In the genomic region with DNA sequence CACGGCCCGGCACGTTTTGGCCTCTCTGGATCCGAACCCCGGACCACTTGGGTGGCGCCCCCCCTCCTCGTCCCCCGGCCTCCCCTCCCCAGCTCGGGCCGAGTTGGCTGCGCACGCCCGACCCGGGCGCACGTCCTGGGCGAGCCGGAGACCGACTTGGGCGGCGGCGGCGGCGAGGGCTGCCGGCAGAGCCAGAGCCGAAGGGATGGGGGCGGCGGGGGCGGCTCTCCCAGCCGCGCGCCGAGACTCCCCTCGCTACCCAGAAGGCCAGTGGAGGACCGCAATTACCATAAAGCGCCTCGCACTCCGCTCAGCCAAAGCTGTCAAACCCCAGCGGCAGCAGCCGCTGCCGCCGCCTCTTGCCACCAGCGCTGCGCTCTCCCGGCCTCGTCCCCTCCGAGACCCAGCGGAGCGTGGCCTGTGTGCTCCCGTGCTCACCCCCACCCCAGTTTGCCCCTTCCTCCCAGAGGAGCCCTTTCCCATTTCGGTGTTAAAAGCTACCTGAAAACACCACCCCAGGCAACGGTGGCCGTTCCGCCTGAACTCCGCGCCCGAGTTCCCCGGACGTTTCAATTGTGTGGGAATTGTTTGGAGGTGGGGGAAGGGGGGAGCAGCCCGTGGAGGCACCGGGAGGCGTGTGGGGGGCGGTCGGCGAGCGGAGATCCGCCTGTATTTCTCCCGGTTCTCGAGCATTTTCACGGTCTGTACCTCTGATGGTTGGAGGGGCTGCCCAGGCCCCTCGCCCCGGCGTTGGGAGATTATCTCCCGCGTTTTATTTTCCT, we compare ENCODE assay signal across 8 cellular contexts. TPM values are rescaled to one million over a fixed set of nuclear protein-coding genes. Genes with fewer than 3 reads are reported as not detected.
DNase-seq lines count a peak whose midpoint lies in the region; ATAC-seq and TF ChIP-seq lines count a peak whose summit lies in the region.

No MANE protein-coding gene starts in this region.

- peaks cover 0 to 26% of the 10 kb centered on the region in 2 donors for H3K27me3 Mint-ChIP-seq in CD8-positive, alpha-beta memory T cell
- H3K27me3 Mint-ChIP-seq in activated CD8-positive, alpha-beta T cell treated with anti-CD3 and anti-CD28 coated beads, Interleukin-2, amount 10 ng/mL, durations not matched to agents 7 days and 5 days (ENCODE audit: low read depth), result no peaks in the 10 kb centered on the region

- peaks cover 12% of the 10 kb centered on the region for H3K4me1 ChIP-seq in CD8-positive, alpha-beta memory T cell (ENCODE audit: insufficient read depth, low read length)

- POLR2A ChIA-PET in CD8-positive, alpha-beta memory T cell (lab: Charles Lee), result interaction anchor here (1.0 to 4.4 kb wide), 10 partner anchors 9 to 244 kb away, joined by 3 to 50 read pairs (median 6); no protein-coding TSS in a partner anchor
- POLR2A ChIA-PET in activated CD8-positive, alpha-beta T cell treated with anti-CD3 and anti-CD28 coated beads, Interleukin-2, amount 10 ng/mL, durations not matched to agents 7 days and 5 days (lab: Charles Lee), result interaction anchor here (0.7 to 4.2 kb wide), 20 partner anchors 8 to 367 kb away, joined by 3 to 73 read pairs (median 5); no protein-coding TSS in a partner anchor

- peak overlapping the region; percentile 51 for H3K4me3 ChIP-seq in CD8-positive, alpha-beta memory T cell (ENCODE audit: low read length)
- peak overlapping the region; percentile 67 for H3K4me3 ChIP-seq in fibroblast of villous mesenchyme (ENCODE audit: low read depth, low read length)

- peak; percentile 32 for ATAC-seq in GM19463 (IDR thresholded peaks at IDR 0.05; ENCODE audit: unreplicated experiment)
- peak; percentile 35 for ATAC-seq in activated CD8-positive, alpha-beta T cell treated with anti-CD3 and anti-CD28 coated beads, Interleukin-2, amount 10 ng/mL, durations not matched to agents 7 days and 5 days

- H3K27ac ChIP-seq in CD8-positive, alpha-beta memory T cell (ENCODE audit: low read depth, low read length), result peak overlapping the region; percentile 43

- TF ChIP-seq CTCF in fibroblast of villous mesenchyme (IDR thresholded peaks at IDR 0.05; ENCODE audit: insufficient read depth, low read depth, low read length), result no peak

- H3K4me3 Mint-ChIP-seq in CD8-positive, alpha-beta memory T cell, result peak overlapping the region; percentile 85 to 99 (median 90)
- peak overlapping the region; percentile 81 for H3K4me3 Mint-ChIP-seq in activated CD8-positive, alpha-beta T cell treated with anti-CD3 and anti-CD28 coated beads, Interleukin-2, amount 10 ng/mL, durations not matched to agents 7 days and 5 days

- no peaks in the 10 kb centered on the region for H3K27me3 ChIP-seq in CD8-positive, alpha-beta memory T cell (ENCODE audit: insufficient read depth, low read length, poor library complexity, severe bottlenecking)

- H3K27ac Mint-ChIP-seq in CD8-positive, alpha-beta memory T cell, result peak overlapping the region; percentile 63 to 99 (median 93)
- H3K27ac Mint-ChIP-seq in activated CD8-positive, alpha-beta T cell treated with anti-CD3 and anti-CD28 coated beads, Interleukin-2, amount 10 ng/mL, durations not matched to agents 7 days and 5 days, result peak overlapping the region; percentile 92

- CTCF ChIA-PET in CD8-positive, alpha-beta memory T cell (lab: Charles Lee), result interaction anchor here (0.9 to 2.6 kb wide), 11 partner anchors 10 to 334 kb away, joined by 3 to 10 read pairs (median 3); no protein-coding TSS in a partner anchor
- CTCF ChIA-PET in activated CD8-positive, alpha-beta T cell treated with anti-CD3 and anti-CD28 coated beads, Interleukin-2, amount 10 ng/mL, durations not matched to agents 7 days and 5 days (lab: Charles Lee), result interaction anchor here (0.9 to 1.7 kb wide), 5 partner anchors 48 to 168 kb away, joined by 3 read pairs; no protein-coding TSS in a partner anchor

- peaks cover 16 to 22% (median 17%) of the 10 kb centered on the region in 3 donors for H3K4me1 Mint-ChIP-seq in CD8-positive, alpha-beta memory T cell
- H3K4me1 Mint-ChIP-seq in activated CD8-positive, alpha-beta T cell treated with anti-CD3 and anti-CD28 coated beads, Interleukin-2, amount 10 ng/mL, durations not matched to agents 7 days and 5 days (ENCODE audit: low read depth), result peaks cover 14% of the 10 kb centered on the region

- peaks cover 0 to 4% (median 0%) of the 10 kb centered on the region in 5 donors for H3K9me3 Mint-ChIP-seq in CD8-positive, alpha-beta memory T cell
- no peaks in the 10 kb centered on the region for H3K9me3 Mint-ChIP-seq in activated CD8-positive, alpha-beta T cell treated with anti-CD3 and anti-CD28 coated beads, Interleukin-2, amount 10 ng/mL, durations not matched to agents 7 days and 5 days (ENCODE audit: insufficient read depth)

- H3K9me3 ChIP-seq in CD8-positive, alpha-beta memory T cell (ENCODE audit: low read length), result no peaks in the 10 kb centered on the region

- H3K36me3 Mint-ChIP-seq in CD8-positive, alpha-beta memory T cell, result peaks cover 0 to 6% (median 0%) of the 10 kb centered on the region in 3 donors
- H3K36me3 Mint-ChIP-seq in activated CD8-positive, alpha-beta T cell treated with anti-CD3 and anti-CD28 coated beads, Interleukin-2, amount 10 ng/mL, durations not matched to agents 7 days and 5 days (ENCODE audit: low read depth), result peaks cover 8% of the 10 kb centered on the region

- peak; percentile 44 to 78 (median 64) for DNase-seq in CD8-positive, alpha-beta memory T cell
- peak; percentile 29 to 55 for DNase-seq in NCI-H1930 (lab: John Stamatoyannopoulos, UW)
- peak; percentile 79 for DNase-seq in activated CD8-positive, alpha-beta T cell treated with anti-CD3 and anti-CD28 coated beads, Interleukin-2, amount 10 ng/mL, durations not matched to agents 7 days and 5 days
- DNase-seq in fibroblast of villous mesenchyme (ENCODE audit: low read depth), result peak; percentile 63
- peak in 30 of 56 donors; percentile 20 to 77 (median 53) for DNase-seq in nucleus accumbens (lab: John Stamatoyannopoulos, UW)
- no peak for DNase-seq in GM19240 (ENCODE audit: insufficient read length, low spot score)
- DNase-seq in T1000 (lab: John Stamatoyannopoulos, UW), result no peak

- H3K36me3 ChIP-seq in CD8-positive, alpha-beta memory T cell (ENCODE audit: insufficient read depth, low read length), result no peaks in the 10 kb centered on the region

RNA-seq across cellular contexts. Expression of a gene that starts 0.7 kb away (rescaled TPM):
- 10 to 100 TPM; 62.6 to 67.7 TPM for total RNA-seq in CD8-positive, alpha-beta memory T cell
- 7.2 TPM for polyA plus RNA-seq in CD8-positive, alpha-beta memory T cell
- total RNA-seq in activated CD8-positive, alpha-beta T cell treated with anti-CD3 and anti-CD28 coated beads, Interleukin-2, amount 10 ng/mL, durations not matched to agents 7 days and 5 days, result 10 to 100 TPM; 41.5 to 45.5 TPM
- 23.8 and 24.2 TPM in 2 replicates for total RNA-seq in fibroblast of villous mesenchyme

Comparison
In these comparisons a context has a peak if more than half of its experiments do, and no peak if none do; other contexts are left out.
1. DNase-seq: peak in CD8-positive, alpha-beta memory T cell (5 of 5), NCI-H1930 (2 of 2), activated CD8-positive, alpha-beta T cell treated with anti-CD3 and anti-CD28 coated beads, Interleukin-2, amount 10 ng/mL, durations not matched to agents 7 days and 5 days (single experiment), fibroblast of villous mesenchyme (single experiment) and nucleus accumbens (30 of 56); none in GM19240 (single experiment) and T1000 (single experiment).